In the genomic region with DNA sequence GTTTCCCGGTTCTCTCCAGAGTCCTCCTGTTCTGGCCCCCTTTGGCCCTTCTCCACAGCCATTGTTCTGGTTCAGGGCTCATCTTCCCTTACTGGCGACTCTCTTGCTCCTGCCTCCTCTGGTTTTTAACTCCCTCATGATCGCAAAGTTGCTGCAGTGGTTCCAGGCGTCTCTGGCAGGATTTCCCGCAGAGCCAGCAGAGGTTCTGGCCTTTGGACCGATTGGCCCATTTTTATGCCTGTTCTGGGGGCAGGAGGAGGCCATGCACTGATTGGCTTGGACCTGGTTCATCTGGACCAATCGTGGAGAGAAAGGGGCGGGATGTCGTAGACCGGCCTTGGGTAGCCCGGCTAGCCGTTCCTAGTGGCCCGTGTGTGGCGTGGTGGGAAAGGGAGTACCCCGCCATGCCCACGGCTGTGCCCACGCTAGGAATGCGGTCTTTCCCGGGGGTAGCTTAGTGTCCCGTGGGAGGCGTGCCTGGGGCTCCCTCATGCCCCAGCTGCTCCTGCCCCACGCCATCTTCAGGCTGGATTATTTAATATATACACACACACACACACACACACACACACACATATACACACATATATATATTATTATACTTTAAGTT, we compare ENCODE assay signal across 20 cellular contexts.
"Had no signal": no experiment of that assay in that cellular context is flagged by ENCODE, and none has a peak within 500 bp of the region (broad histone marks: within the 10 kb centered on the region; RNA-seq: fewer than 3 reads in every experiment).

No MANE protein-coding gene starts in this region.

- H3K36me3 Mint-ChIP-seq: naive thymus-derived CD4-positive, alpha-beta T cell; type B pancreatic cell had no signal

- H3K9me3 ChIP-seq: esophagus squamous epithelium, neutrophil, stomach had no signal

- H3K36me3 ChIP-seq: esophagus squamous epithelium, neutrophil, stomach had no signal

- H3K9me3 Mint-ChIP-seq: dendritic cell treated with granulocyte-macrophage colony-stimulating factor and Interleukin-4, amounts not matched to agents 40 ng/mL and 50 ng/mL, for 4 days; effector memory CD8-positive, alpha-beta T cell; type B pancreatic cell had no signal

- H3K27ac ChIP-seq: esophagus squamous epithelium, hepatocyte, neutrophil, stomach had no signal

- ATAC-seq: effector memory CD8-positive, alpha-beta T cell; left lobe of liver; naive thymus-derived CD4-positive, alpha-beta T cell had no signal

- H2AFZ ChIP-seq: hepatocyte had no signal

- H3K4me3 ChIP-seq: esophagus squamous epithelium, hepatocyte, stomach had no signal

- H3K4me3 Mint-ChIP-seq: dendritic cell treated with granulocyte-macrophage colony-stimulating factor and Interleukin-4, amounts not matched to agents 40 ng/mL and 50 ng/mL, for 4 days; effector memory CD8-positive, alpha-beta T cell; naive thymus-derived CD4-positive, alpha-beta T cell; nephron progenitor cell; type B pancreatic cell had no signal

- H3K4me2 ChIP-seq: hepatocyte had no signal

- DNase-seq: effector memory CD8-positive, alpha-beta T cell; esophagus squamous epithelium; foreskin fibroblast; head of caudate nucleus; mammary epithelial cell; naive thymus-derived CD4-positive, alpha-beta T cell; nephron progenitor cell; small intestine; stimulated activated CD4-positive, alpha-beta T cell treated with anti-CD3 and anti-CD28 coated beads, Interleukin-12 subunit alpha, Interleukin-12 subunit beta, amount 100 ng/mL, for 4 hours; stimulated activated naive CD4-positive, alpha-beta T cell; stomach; substantia nigra had no signal

- H3K4me1 ChIP-seq: esophagus squamous epithelium had no signal

- H3K27ac Mint-ChIP-seq: dendritic cell treated with granulocyte-macrophage colony-stimulating factor and Interleukin-4, amounts not matched to agents 40 ng/mL and 50 ng/mL, for 4 days; effector memory CD8-positive, alpha-beta T cell; nephron progenitor cell; type B pancreatic cell had no signal

- FAIRE-seq: colon, islet of Langerhans, small intestine, urothelium cell line had no signal

- H3K79me2 ChIP-seq: hepatocyte had no signal
